In genomic region chr17:65078441-65079160, GRCh38 we compare ENCODE assay signal across 12 cellular contexts. TPM values are rescaled to one million over a fixed set of nuclear protein-coding genes. Genes with fewer than 3 reads are reported as not detected.
DNase-seq lines count a peak whose midpoint lies in the region; ATAC-seq, FAIRE-seq and TF ChIP-seq lines count a peak whose summit lies in the region.
"Had no signal": no experiment of that assay in that cellular context is flagged by ENCODE, and none has a peak within 500 bp of the region (broad histone marks: within the 10 kb centered on the region; RNA-seq: fewer than 3 reads in every experiment).

No MANE protein-coding gene starts in this region.

- DNase-seq in HT1080 (ENCODE audit: low read depth) (peak; percentile 91), brain microvascular endothelial cell (peak; percentile 26), left ventricle myocardium superior (no peak), stomach (peak; percentile 25), KG1 (lab: John Stamatoyannopoulos, UW) (no peak), kidney (no peak)
- no peak for DNase-seq in effector CD8-positive, alpha-beta T cell (lab: John Stamatoyannopoulos, UW)
- DNase-seq in stimulated activated CD4-positive, alpha-beta T cell treated with anti-CD3 and anti-CD28 coated beads, Interleukin-4, amount 100 ng/mL, for 4 hours: no peak
- DNase-seq: activated CD4-positive, alpha-beta T cell treated with anti-CD3 and anti-CD28 coated beads, Interleukin-2, amount 50 U/mL, for 48 hours; NCI-H446; right lobe of liver had no signal

- no peaks in the 10 kb centered on the region for H3K36me3 ChIP-seq in brain microvascular endothelial cell (replicated peaks)
- H3K36me3 ChIP-seq in stomach: no peaks in the 10 kb centered on the region
- no peaks in the 10 kb centered on the region for H3K36me3 ChIP-seq in kidney (ENCODE audit: control insufficient read depth in 1 of 2, insufficient read depth in 2 of 2, low read length in 2 of 2)
- H3K36me3 ChIP-seq: right lobe of liver had no signal

- no peaks in the 10 kb centered on the region for H3K9me3 ChIP-seq in stomach
- H3K9me3 ChIP-seq in kidney (ENCODE audit: control insufficient read depth in 1 of 2, low read length in 2 of 2): no peaks in the 10 kb centered on the region
- H3K9me3 ChIP-seq: right lobe of liver had no signal

- H3K4me1 ChIP-seq in stomach (peaks cover 11 to 32% (median 18%) of the 10 kb centered on the region in 4 donors), kidney (ENCODE audit: control insufficient read depth in 1 of 2, insufficient read depth in 1 of 2, low read depth in 1 of 2, low read length in 2 of 2) (peaks cover 0 to 2% of the 10 kb centered on the region in 2 donors)

- WGBS in stomach, 5 donors: 77 to 88% (median 85%) methylated on average over 10 of the region's 10 CpGs

- H3K27ac ChIP-seq in brain microvascular endothelial cell (no peak overlapping the region), stomach (peak overlapping the region in 4 of 5 donors; percentile 16 to 55 (median 52)), kidney (ENCODE audit: low read depth in 2 of 2, low read length in 2 of 2) (no peak overlapping the region)
- H3K27ac ChIP-seq: right lobe of liver, SK-N-MC had no signal

- H3K9ac ChIP-seq in kidney (ENCODE audit: low read length in 2 of 2): no peak overlapping the region

- intact Hi-C loops in left ventricle myocardium superior (cut with micrococcal nuclease) (no loop called here), stomach (cut with DNase I; ENCODE audit: low total_unique reads) (no loop called here), kidney (cut with DNase I) (no loop called here)

- TF ChIP-seq EP300 in stomach (IDR thresholded peaks at IDR 0.05): no peak

- no peak for FAIRE-seq in kidney (lab: Jason Lieb, UNC)

- peak; percentile 71 for ATAC-seq in left ventricle myocardium superior

- TF ChIP-seq POLR2A in stomach (IDR thresholded peaks at IDR 0.05): no peak

- H3K27me3 ChIP-seq in brain microvascular endothelial cell (replicated peaks) (no peaks in the 10 kb centered on the region), stomach (no peaks in the 10 kb centered on the region)
- H3K27me3 ChIP-seq: right lobe of liver had no signal

- no peak for TF ChIP-seq CTCF in brain microvascular endothelial cell (IDR thresholded peaks at IDR 0.05; ENCODE audit: low read depth, low read length, missing control alignments)
- no peak for TF ChIP-seq CTCF in stomach (IDR thresholded peaks at IDR 0.05)
- TF ChIP-seq CTCF in kidney (IDR thresholded peaks at IDR 0.05; ENCODE audit: borderline replicate concordance, extremely low read depth, insufficient read depth): no peak

- H3K4me3 ChIP-seq in brain microvascular endothelial cell (ENCODE audit: low read depth, low read length) (no peak overlapping the region), stomach (no peak overlapping the region), kidney (ENCODE audit: low read length in 2 of 2) (no peak overlapping the region)
- H3K4me3 ChIP-seq: right lobe of liver, SK-N-MC had no signal

- in situ Hi-C loops in brain microvascular endothelial cell (cut with HindIII; ENCODE audit: low pct_ligation_motif_present, low sequenced_read_pairs): no loop called here

RNA-seq across cellular contexts. Expression of gene GNA13, which starts 22.1 kb away (rescaled TPM):
- total RNA-seq in HT1080 (2014; rRNA removed; shearing (Covaris generic)): 25.5 and 35.0 TPM in 2 replicates
- 31.5 and 42.2 TPM in 2 replicates for polyA plus RNA-seq in HT1080 (2015; cell fraction: cytosol; rRNA removed)
- polyA plus RNA-seq in HT1080 (2015; cell fraction: nucleus; rRNA removed): 20.6 and 23.6 TPM in 2 replicates
- total RNA-seq in left ventricle myocardium superior (23.7 TPM), stomach (10 to 100 TPM; 36.2 to 90.6 (median 45.8) TPM), kidney (45.0 TPM)
- polyA plus RNA-seq in stomach (10 to 100 TPM; 10.6 to 26.7 (median 17.5) TPM), kidney (ENCODE audit: insufficient read depth, low read depth, low replicate concordance) (10.9 TPM)

RNA-seq across cellular contexts. Expression of gene RGS9, which starts 58.6 kb away (rescaled TPM):
- total RNA-seq in HT1080 (2014; rRNA removed; shearing (Covaris generic)): 2.2 and 4.0 TPM in 2 replicates
- polyA plus RNA-seq in HT1080 (2015; cell fraction: cytosol; rRNA removed): 0.97 and 1.2 TPM in 2 replicates
- polyA plus RNA-seq in HT1080 (2015; cell fraction: nucleus; rRNA removed): 0.28 and 0.31 TPM in 2 replicates
- total RNA-seq in left ventricle myocardium superior: 2.0 TPM
- total RNA-seq in stomach: 10 to 100 TPM in 3 of 5 donors, 1 to 10 TPM in 2; 1.2 to 16.1 (median 13.4) TPM
- 1 to 10 TPM; 3.1 to 9.0 (median 4.5) TPM for polyA plus RNA-seq in stomach
- total RNA-seq in kidney: 4.2 TPM
- 7.2 TPM for polyA plus RNA-seq in kidney (ENCODE audit: insufficient read depth, low read depth, low replicate concordance)

Comparison
In these comparisons a context has a peak if more than half of its experiments do, and no peak if none do; other contexts are left out.
1. DNase-seq: peak in HT1080 (single experiment), brain microvascular endothelial cell (single experiment) and stomach (single experiment); none in left ventricle myocardium superior (single experiment), effector CD8-positive, alpha-beta T cell (single experiment), stimulated activated CD4-positive, alpha-beta T cell treated with anti-CD3 and anti-CD28 coated beads, Interleukin-4, amount 100 ng/mL, for 4 hours (0 of 2), KG1 (single experiment) and kidney (single experiment).
2. H3K27ac ChIP-seq: peak in stomach (4 of 5); none in brain microvascular endothelial cell (single experiment) and kidney (0 of 2).